Comparison of ENCODE assay signal across 1 cellular context in the genomic region with DNA sequence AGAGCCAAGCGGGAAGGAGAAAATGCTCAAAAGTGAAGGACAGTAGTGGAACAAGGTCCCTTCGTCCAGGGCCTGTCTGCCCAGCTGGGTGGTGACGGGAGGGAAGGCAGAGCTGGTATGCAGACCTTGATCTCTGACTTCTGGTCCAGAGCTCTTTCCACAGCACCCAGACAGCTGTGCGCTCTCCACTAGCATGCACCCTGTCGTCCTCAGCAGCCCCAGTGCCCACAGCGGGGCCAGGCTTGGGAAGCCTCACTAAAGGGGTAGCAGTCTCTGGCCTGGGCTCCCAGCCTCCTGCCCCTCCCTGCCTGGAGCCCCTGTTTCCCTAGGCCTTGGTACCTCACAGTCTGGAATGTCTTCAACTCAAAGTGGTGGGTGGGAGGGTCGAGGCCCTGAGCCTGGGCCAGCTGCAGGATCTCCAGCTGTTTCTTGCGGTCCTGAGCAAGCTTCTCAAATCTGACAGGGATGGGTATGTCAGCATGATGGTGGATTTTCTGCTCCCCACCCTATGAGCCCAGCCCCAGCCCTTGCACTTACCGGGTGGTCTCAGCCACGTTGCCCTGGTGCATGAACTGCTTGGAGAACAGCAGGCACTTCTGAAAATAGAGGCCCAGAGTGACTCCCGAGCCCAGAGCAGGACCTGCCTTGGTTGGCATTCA.
TF ChIP-seq lines count a peak whose summit lies in the region.

No MANE protein-coding gene starts in this region.

TF ChIP-seq in GM12878, 131 proteins besides CTCF, POLR2A, EP300 and RAD21:
- TF ChIP-seq HDAC6 (IDR thresholded peaks at IDR 0.05; ENCODE audit: unreplicated experiment) (no peak), POU2F2 (IDR thresholded peaks at IDR 0.05; ENCODE audit: borderline replicate concordance, low read depth, low read length) (no peak), MYB (IDR thresholded peaks at IDR 0.05; ENCODE audit: borderline replicate concordance, low read depth, low read length) (no peak), MTA2 (IDR thresholded peaks at IDR 0.05; ENCODE audit: low read depth) (no peak), HDAC2 (IDR thresholded peaks at IDR 0.05) (no peak), YBX1 (IDR thresholded peaks at IDR 0.05) (no peak)
